23 cellular contexts compared by ENCODE assay signal in genomic region chr19:1627194-1627593, GRCh38. TPM values are rescaled to one million over a fixed set of nuclear protein-coding genes. Genes with fewer than 3 reads are reported as not detected.
A peak's percentile ranks its signal among the peaks of the same experiment; 100 is the strongest.
DNase-seq lines count a peak whose midpoint lies in the region; ATAC-seq and TF ChIP-seq lines count a peak whose summit lies in the region.
"Had no signal": no experiment of that assay in that cellular context is flagged by ENCODE, and none has a peak within 500 bp of the region (broad histone marks: within the 10 kb centered on the region; RNA-seq: fewer than 3 reads in every experiment).

No MANE protein-coding gene starts in this region.

- DNase-seq in Right ventricle myocardium inferior (ENCODE audit: missing footprints) (peak; percentile 28), cardiac septum (ENCODE audit: low spot score) (no peak), neural progenitor cell (ENCODE audit: low spot score) (no peak), posterior vena cava (ENCODE audit: low spot score) (no peak), GM03348 (ENCODE audit: low spot score) (no peak)
- no peak for DNase-seq in activated effector memory CD4-positive, alpha-beta T cell treated with Interleukin-2 at 50 U/mL for 16 hours
- DNase-seq: 8988T; ACHN; AML-193; BE2C; C1 segment of cervical spinal cord; Calu3; CD4-positive, alpha-beta memory T cell; COR-L47; DMS53; DMS79 treated with DMSO at 0.1 percent for 48 hours; GF-D8; H9 had no signal

- H3F3A ChIP-seq in OCI-LY1 (ENCODE audit: insufficient read depth, low read length) (no peaks in the 10 kb centered on the region), neural progenitor cell (ENCODE audit: low read depth) (peaks cover 3% of the 10 kb centered on the region)

- peaks cover 3% of the 10 kb centered on the region for H3K27me3 Mint-ChIP-seq in neural progenitor cell (ENCODE audit: insufficient read depth, low read depth)
- H3K27me3 Mint-ChIP-seq: CD4-positive, alpha-beta memory T cell had no signal

- peaks cover 82% of the 10 kb centered on the region for H3K4me1 ChIP-seq in BLaER1
- H3K4me1 ChIP-seq in OCI-LY1 (ENCODE audit: insufficient read depth, low read length, severe bottlenecking) = peaks cover 20% of the 10 kb centered on the region
- H3K4me1 ChIP-seq in neural progenitor cell = no peaks in the 10 kb centered on the region
- H3K4me1 ChIP-seq: A549, BE2C had no signal

- no peak overlapping the region for H3K4me3 ChIP-seq in BLaER1
- H3K4me3 ChIP-seq in OCI-LY1 (ENCODE audit: low read depth, low read length, poor library complexity, severe bottlenecking) = no peak overlapping the region
- H3K4me3 ChIP-seq in neural progenitor cell = no peak overlapping the region
- H3K4me3 ChIP-seq: A549, GM23338 had no signal

- H3K27me3 ChIP-seq in BLaER1 = 0 out of 2 replicates have a peak, but pooled peaks cover 3% of the 10 kb centered on the region
- no peaks in the 10 kb centered on the region for H3K27me3 ChIP-seq in OCI-LY1 (ENCODE audit: insufficient read depth, low read length)
- H3K27me3 ChIP-seq in neural progenitor cell = no peaks in the 10 kb centered on the region
- H3K27me3 ChIP-seq: BE2C had no signal

- no peak overlapping the region for H3K4me3 Mint-ChIP-seq in neural progenitor cell
- H3K4me3 Mint-ChIP-seq: CD4-positive, alpha-beta memory T cell; GM23338; H9 had no signal

- H3K4me2 ChIP-seq in BLaER1 = peak overlapping the region; percentile 30; the same call in 1 of the 2 replicates
- H3K4me2 ChIP-seq in OCI-LY1 (ENCODE audit: low read length) = no peak overlapping the region
- no peak overlapping the region for H3K4me2 ChIP-seq in neural progenitor cell
- H3K4me2 ChIP-seq: A549, GM23338 had no signal

- peaks cover 12% of the 10 kb centered on the region for H3K4me1 Mint-ChIP-seq in neural progenitor cell

- H3K9me2 ChIP-seq in OCI-LY1 (ENCODE audit: low read depth, low read length) = no peaks in the 10 kb centered on the region

- H4K20me1 ChIP-seq in BLaER1 (peaks cover 90% of the 10 kb centered on the region), OCI-LY1 (ENCODE audit: insufficient read depth, low read length) (no peaks in the 10 kb centered on the region), neural progenitor cell (ENCODE audit: low read depth) (peaks cover 73% of the 10 kb centered on the region)

- H3K36me3 Mint-ChIP-seq in neural progenitor cell = peaks cover 15% of the 10 kb centered on the region

- intact Hi-C loops in Right ventricle myocardium inferior (cut with DNase I) = no loop called here
- intact Hi-C loops in cardiac septum (cut with DNase I) = no loop called here
- intact Hi-C loops in posterior vena cava (cut with DNase I) = no loop called here

- no peak overlapping the region for H3K27ac Mint-ChIP-seq in neural progenitor cell
- H3K27ac Mint-ChIP-seq: CD4-positive, alpha-beta memory T cell; GM23338; H9 had no signal

- H3K9me3 Mint-ChIP-seq in neural progenitor cell = no peaks in the 10 kb centered on the region
- H3K9me3 Mint-ChIP-seq: CD4-positive, alpha-beta memory T cell; GM23338; H9 had no signal

- H3K79me2 ChIP-seq in OCI-LY1 (ENCODE audit: insufficient read depth, low read length) (no peaks in the 10 kb centered on the region), neural progenitor cell (ENCODE audit: low read depth) (peaks cover 54% of the 10 kb centered on the region)

- H2AFZ ChIP-seq in OCI-LY1 (ENCODE audit: low read length) = no peak overlapping the region
- no peak overlapping the region for H2AFZ ChIP-seq in neural progenitor cell (replicated peaks)
- H2AFZ ChIP-seq: GM23338 had no signal

- H3K9me3 ChIP-seq in BLaER1 (no peaks in the 10 kb centered on the region), OCI-LY1 (ENCODE audit: low read length) (no peaks in the 10 kb centered on the region), neural progenitor cell (ENCODE audit: low read depth) (no peaks in the 10 kb centered on the region)
- H3K9me3 ChIP-seq: A549, BE2C had no signal

- no peak for ATAC-seq in Right ventricle myocardium inferior
- ATAC-seq: A549, GM23338, HCT116 had no signal

- TF ChIP-seq CTCF in OCI-LY1 (IDR thresholded peaks at IDR 0.05; ENCODE audit: low read length) = no peak
- TF ChIP-seq CTCF in neural progenitor cell (IDR thresholded peaks at IDR 0.05) = no peak

- peaks cover 86% of the 10 kb centered on the region for H3K36me3 ChIP-seq in BLaER1
- peaks cover 87% of the 10 kb centered on the region for H3K36me3 ChIP-seq in OCI-LY1 (ENCODE audit: insufficient read depth, low read length)
- no peaks in the 10 kb centered on the region for H3K36me3 ChIP-seq in neural progenitor cell

- H3K9ac ChIP-seq in BLaER1 (no peak overlapping the region), OCI-LY1 (ENCODE audit: low read length) (no peak overlapping the region), neural progenitor cell (no peak overlapping the region)

- H3K27ac ChIP-seq in BLaER1 (0 out of 2 replicates have a peak overlapping the region, but pooled peaks have one; percentile 18), OCI-LY1 (ENCODE audit: low read depth, low read length, poor library complexity, severe bottlenecking) (peak overlapping the region; percentile 68), neural progenitor cell (peak overlapping the region; percentile 46)
- H3K27ac ChIP-seq: A549 had no signal

RNA-seq across cellular contexts. Expression of gene UQCR11, which starts 21.9 kb away (rescaled TPM):
- 1,146 TPM for total RNA-seq in Right ventricle myocardium inferior
- total RNA-seq in cardiac septum = 697 TPM
- total RNA-seq in neural progenitor cell (ENCODE audit: low replicate concordance) = 37.4 and 51.4 TPM in 2 replicates
- total RNA-seq in posterior vena cava = 100 to 1,000 TPM; 197 to 252 TPM

RNA-seq across cellular contexts. Expression of gene TCF3, which starts 25.2 kb away (rescaled TPM):
- total RNA-seq in Right ventricle myocardium inferior (25.3 TPM), cardiac septum (27.7 TPM), neural progenitor cell (ENCODE audit: low replicate concordance) (131 and 332 TPM in 2 replicates), posterior vena cava (10 to 100 TPM; 26.2 to 36.4 TPM)

RNA-seq across cellular contexts. Expression of gene MBD3, which starts 34.5 kb away (rescaled TPM):
- total RNA-seq in Right ventricle myocardium inferior = 64.2 TPM
- 61.8 TPM for total RNA-seq in cardiac septum
- total RNA-seq in neural progenitor cell (ENCODE audit: low replicate concordance) = 34.2 and 117 TPM in 2 replicates
- total RNA-seq in posterior vena cava = 10 to 100 TPM; 44.2 to 53.6 TPM

RNA-seq across cellular contexts. Expression of gene MEX3D, which starts 59.1 kb away (rescaled TPM):
- 9.6 TPM for total RNA-seq in Right ventricle myocardium inferior
- total RNA-seq in cardiac septum = 8.3 TPM
- total RNA-seq in neural progenitor cell (ENCODE audit: low replicate concordance) = 15.9 and 87.3 TPM in 2 replicates
- total RNA-seq in posterior vena cava = 10 to 100 TPM; 14.0 to 21.9 TPM

Comparison
In these comparisons a context has a peak if more than half of its experiments do, and no peak if none do; other contexts are left out.
1. H3K27ac ChIP-seq: peak in every context shown above with its lines; median percentile 68 in OCI-LY1; 46 in neural progenitor cell; 18 in BLaER1.